8 cellular contexts compared by ENCODE assay signal in genomic region chr17:32821987-32822933, GRCh38. TPM values are rescaled to one million over a fixed set of nuclear protein-coding genes. Genes with fewer than 3 reads are reported as not detected.
A peak's percentile ranks its signal among the peaks of the same experiment; 100 is the strongest.
DNase-seq lines count a peak whose midpoint lies in the region; FAIRE-seq and TF ChIP-seq lines count a peak whose summit lies in the region.
"Not testable (repeated sequence)": the region's sequence is repeated elsewhere in the genome, so short reads cannot be mapped to it uniquely, and the experiment has no call there.

No MANE protein-coding gene starts in this region.

- 3 to 12% (median 8%) methylated on average over 6 to 79 of the region's 82 CpGs for WGBS in adrenal gland, 4 donors
- WGBS in thymus: 22% methylated on average over 80 of the region's 82 CpGs

- not testable (repeated sequence) for H3K9ac ChIP-seq in parathyroid adenoma

- H3K4me3 ChIP-seq in HFF-Myc (replicated peaks; ENCODE audit: low read depth, low read length): peak overlapping the region; percentile 12
- H3K4me3 ChIP-seq in WERI-Rb-1 (ENCODE audit: low read depth, low read length): 0 out of 2 replicates have a peak overlapping the region, but pooled peaks have one; percentile 12
- peak overlapping the region in 2 of 4 donors; percentile 19 to 65 for H3K4me3 ChIP-seq in adrenal gland
- not testable (repeated sequence) for H3K4me3 ChIP-seq in parathyroid adenoma (ENCODE audit: low read depth, low read length)
- peak overlapping the region; percentile 21 for H3K4me3 ChIP-seq in thymus (ENCODE audit: low read length)

- H2AFZ ChIP-seq in parathyroid adenoma: peak overlapping the region; percentile 42

- H3K4me1 ChIP-seq in adrenal gland (replicated peaks in 1 of 2); parathyroid adenoma; thymus (ENCODE audit: control insufficient read depth, insufficient read depth, low read length): not testable (repeated sequence)

- not testable (repeated sequence) for H3K9me3 ChIP-seq in WERI-Rb-1 (ENCODE audit: severe bottlenecking); adrenal gland (replicated peaks in 1 of 3); parathyroid adenoma (ENCODE audit: control insufficient read depth, low read length); thymus (ENCODE audit: control insufficient read depth)

- not testable (repeated sequence) for H3K4me2 ChIP-seq in parathyroid adenoma (ENCODE audit: low read length)

- intact Hi-C loops in adrenal gland (cut with DNase I): not testable (repeated sequence)

- H3K79me2 ChIP-seq in parathyroid adenoma: not testable (repeated sequence)

- peak; percentile 99 for FAIRE-seq in islet of Langerhans (lab: Jason Lieb, UNC)

- not testable (repeated sequence) for H3K36me3 ChIP-seq in WERI-Rb-1; adrenal gland (replicated peaks in 1 of 2); parathyroid adenoma (ENCODE audit: control insufficient read depth, insufficient read depth, low read length); thymus (ENCODE audit: control insufficient read depth, insufficient read depth)

- not testable (repeated sequence) for TF ChIP-seq POLR2A in adrenal gland (IDR thresholded peaks at IDR 0.05); erythroblast (IDR thresholded peaks at IDR 0.05; ENCODE audit: low read length)

- not testable (repeated sequence) for H3K27me3 ChIP-seq in WERI-Rb-1 (ENCODE audit: insufficient read depth, low read depth, severe bottlenecking); adrenal gland; parathyroid adenoma (ENCODE audit: control insufficient read depth, insufficient read depth, low read length); thymus (ENCODE audit: control insufficient read depth, insufficient read depth)

- TF ChIP-seq CTCF in HFF-Myc (IDR thresholded peaks at IDR 0.05; ENCODE audit: low read depth, low read length, missing control alignments); WERI-Rb-1 (IDR thresholded peaks at IDR 0.05; ENCODE audit: low read depth, low read length); adrenal gland (IDR thresholded peaks at IDR 0.05); parathyroid adenoma (IDR thresholded peaks at IDR 0.05): not testable (repeated sequence)

- DNase-seq in DMS 273 (lab: John Stamatoyannopoulos, UW; ENCODE audit: unreplicated experiment) (peak; percentile 56), WERI-Rb-1 (peak; percentile 10), adrenal gland (peak in 2 of 7 donors; percentile 32 to 42), erythroblast (lab: John Stamatoyannopoulos, UW) (peak; percentile 46 to 53)
- not testable (repeated sequence) for DNase-seq in HFF-Myc (ENCODE audit: extremely low read depth, low read depth)

- not testable (repeated sequence) for H3K27ac ChIP-seq in WERI-Rb-1; parathyroid adenoma; thymus (ENCODE audit: low read depth)
- peak overlapping the region in 3 of 5 donors; percentile 58 to 84 (median 66) for H3K27ac ChIP-seq in adrenal gland

RNA-seq across cellular contexts. Expression of gene MYO1D, which starts 54.7 kb away (rescaled TPM):
- total RNA-seq in adrenal gland: 100 to 1,000 TPM in 1 of 8 donors, 10 to 100 TPM in 7; 41.6 to 103 (median 70.6) TPM
- 10 to 100 TPM; 13.6 to 55.5 (median 45.1) TPM for polyA plus RNA-seq in adrenal gland
- 12.4 TPM for polyA plus RNA-seq in thymus
